In genomic region chr10:119208553-119208940, GRCh38 we compare ENCODE assay signal across 9 cellular contexts. TPM values are rescaled to one million over a fixed set of nuclear protein-coding genes. Genes with fewer than 3 reads are reported as not detected.
DNase-seq lines count a peak whose midpoint lies in the region; ATAC-seq and TF ChIP-seq lines count a peak whose summit lies in the region.
"Had no signal": no experiment of that assay in that cellular context is flagged by ENCODE, and none has a peak within 500 bp of the region (broad histone marks: within the 10 kb centered on the region; RNA-seq: fewer than 3 reads in every experiment).

No MANE protein-coding gene starts in this region.

- H3K27ac Mint-ChIP-seq in WTC11 = no peak overlapping the region

- H4K20me1 ChIP-seq in smooth muscle cell (ENCODE audit: low read depth) = no peaks in the 10 kb centered on the region

- H3K9me3 ChIP-seq in gastroesophageal sphincter = no peaks in the 10 kb centered on the region
- H3K9me3 ChIP-seq in smooth muscle cell (replicated peaks; ENCODE audit: low read depth) = no peaks in the 10 kb centered on the region

- peaks cover 10% of the 10 kb centered on the region for H3F3A ChIP-seq in smooth muscle cell (ENCODE audit: low read depth)

- no peaks in the 10 kb centered on the region for H3K9me3 Mint-ChIP-seq in WTC11

- no peaks in the 10 kb centered on the region for H3K27me3 ChIP-seq in gastroesophageal sphincter
- no peaks in the 10 kb centered on the region for H3K27me3 ChIP-seq in smooth muscle cell (ENCODE audit: low read depth)

- no peak for TF ChIP-seq POLR2A in gastroesophageal sphincter (IDR thresholded peaks at IDR 0.05)

- peak overlapping the region; percentile 83 for H3K4me2 ChIP-seq in smooth muscle cell

- H3K9ac ChIP-seq in smooth muscle cell (ENCODE audit: low read depth) = peak overlapping the region; percentile 9

- ATAC-seq in WTC11 (no peak), gastroesophageal sphincter (no peak), HG02678 (IDR thresholded peaks at IDR 0.05; ENCODE audit: unreplicated experiment) (no peak)

- peak overlapping the region; percentile 82 for H3K4me3 Mint-ChIP-seq in WTC11

- H3K4me1 ChIP-seq in gastroesophageal sphincter (peaks cover 15 to 66% (median 29%) of the 10 kb centered on the region in 3 donors), smooth muscle cell (ENCODE audit: low read depth) (peaks cover 43% of the 10 kb centered on the region)

- no peak for TF ChIP-seq CTCF in WTC11 (IDR thresholded peaks at IDR 0.05)
- TF ChIP-seq CTCF in gastroesophageal sphincter (IDR thresholded peaks at IDR 0.05) = no peak
- no peak for TF ChIP-seq CTCF in smooth muscle cell (IDR thresholded peaks at IDR 0.05; ENCODE audit: borderline replicate concordance, insufficient read depth, poor library complexity, severe bottlenecking)

- H3K36me3 Mint-ChIP-seq in WTC11 = no peaks in the 10 kb centered on the region

- WGBS in gastroesophageal sphincter (ENCODE audit: low coverage in 1 of 2), 2 donors = 2 to 4% methylated on average over 3 of the region's 3 CpGs
- WGBS in smooth muscle cell (ENCODE audit: low lambda C conversion rate) = 23% methylated on average over 3 of the region's 3 CpGs

- peaks cover 18% of the 10 kb centered on the region for H3K27me3 Mint-ChIP-seq in WTC11 (ENCODE audit: low read depth)

- TF ChIP-seq EP300 in gastroesophageal sphincter (IDR thresholded peaks at IDR 0.05) = no peak

- H3K27ac ChIP-seq in gastroesophageal sphincter (peak overlapping the region; percentile 45 to 100 (median 98)), smooth muscle cell (ENCODE audit: low read depth) (peak overlapping the region; percentile 57)

- H3K36me3 ChIP-seq in gastroesophageal sphincter (no peaks in the 10 kb centered on the region), smooth muscle cell (ENCODE audit: low read depth) (no peaks in the 10 kb centered on the region)

- H3K4me3 ChIP-seq in gastroesophageal sphincter (peak overlapping the region; percentile 55 to 80), smooth muscle cell (peak overlapping the region; percentile 86)

- H3K4me1 Mint-ChIP-seq in WTC11 = peaks cover 45% of the 10 kb centered on the region

- peak overlapping the region; percentile 80 for H2AFZ ChIP-seq in smooth muscle cell (ENCODE audit: low read depth)

- peaks cover 34% of the 10 kb centered on the region for H3K79me2 ChIP-seq in smooth muscle cell (ENCODE audit: low read depth)

- CTCF ChIA-PET in WTC11 (lab: Charles Lee) = interaction anchor here (0.9 to 4.5 kb wide), 11 partner anchors 10 to 279 kb away, joined by 3 to 59 read pairs (median 6); no protein-coding TSS in a partner anchor

- peak; percentile 67 for DNase-seq in HCEC 1CT
- DNase-seq in WTC11 (ENCODE audit: low spot score) = no peak
- DNase-seq in smooth muscle cell (lab: John Stamatoyannopoulos, UW; ENCODE audit: unreplicated experiment) = no peak
- no peak for DNase-seq in NCI-H82 treated with DMSO at 0.1 percent for 48 hours (lab: John Stamatoyannopoulos, UW; ENCODE audit: unreplicated experiment)
- DNase-seq in middle frontal gyrus (ENCODE audit: extremely low spot score, low spot score) = no peak
- no peak for DNase-seq in NOMO-1 (lab: John Stamatoyannopoulos, UW; ENCODE audit: unreplicated experiment in 2 of 2)
- DNase-seq: NCI-H1105 had no signal

- POLR2A ChIA-PET in WTC11 (lab: Charles Lee) = no interaction called here

TF ChIP-seq in WTC11, 78 proteins besides CTCF, POLR2A, EP300 and RAD21 (continues in another document):
- TF ChIP-seq MXD4 (CRISPR knock-in tag; IDR thresholded peaks at IDR 0.05; ENCODE audit: borderline replicate concordance) (no peak), ATF3 (CRISPR knock-in tag; conservative IDR thresholded peaks at IDR 0.05) (no peak), ZSCAN18 (CRISPR knock-in tag; IDR thresholded peaks at IDR 0.05) (no peak), IRF2 (CRISPR knock-in tag; IDR thresholded peaks at IDR 0.05; ENCODE audit: borderline replicate concordance, low read depth) (no peak), RELA (CRISPR knock-in tag; IDR thresholded peaks at IDR 0.05; ENCODE audit: borderline replicate concordance) (no peak), SP1 (CRISPR knock-in tag; conservative IDR thresholded peaks at IDR 0.05) (no peak), PRDM15 (CRISPR knock-in tag; IDR thresholded peaks at IDR 0.05) (no peak), SOX15 (CRISPR knock-in tag; IDR thresholded peaks at IDR 0.05) (no peak), TEAD4 (CRISPR knock-in tag; IDR thresholded peaks at IDR 0.05) (no peak), ZBTB21 (CRISPR knock-in tag; IDR thresholded peaks at IDR 0.05; ENCODE audit: borderline replicate concordance) (no peak), ZNF219 (CRISPR knock-in tag; IDR thresholded peaks at IDR 0.05; ENCODE audit: borderline replicate concordance) (no peak), FOXJ3 (CRISPR knock-in tag; IDR thresholded peaks at IDR 0.05; ENCODE audit: borderline replicate concordance) (no peak), E2F5 (CRISPR knock-in tag; IDR thresholded peaks at IDR 0.05) (no peak), CREM (CRISPR knock-in tag; IDR thresholded peaks at IDR 0.05) (no peak), HMGXB4 (CRISPR knock-in tag; IDR thresholded peaks at IDR 0.05) (no peak), NR1H2 (CRISPR knock-in tag; IDR thresholded peaks at IDR 0.05) (no peak)

RNA-seq across cellular contexts. Expression of gene GRK5, which starts 1.2 kb away (rescaled TPM):
- total RNA-seq in WTC11 (2021) (1.9 to 2.3 TPM (median 2.2 TPM) in 3 replicates), gastroesophageal sphincter (10 to 100 TPM; 28.8 to 71.6 (median 47.7) TPM), smooth muscle cell (5.2 and 7.0 TPM in 2 replicates)
- polyA plus RNA-seq in smooth muscle cell = 4.4 and 5.0 TPM in 2 replicates

RNA-seq across cellular contexts. Expression of gene PRDX3, which starts 29.9 kb away (rescaled TPM):
- total RNA-seq in WTC11 (2021) (167 to 175 TPM (median 173 TPM) in 3 replicates), gastroesophageal sphincter (100 to 1,000 TPM; 140 to 289 (median 164) TPM), smooth muscle cell (156 and 162 TPM in 2 replicates)
- 97.3 and 123 TPM in 2 replicates for polyA plus RNA-seq in smooth muscle cell

RNA-seq across cellular contexts. Expression of gene SFXN4, which starts 43.0 kb away (rescaled TPM):
- total RNA-seq in WTC11 (2021) = 23.8 to 25.9 TPM (median 24.0 TPM) in 3 replicates
- total RNA-seq in gastroesophageal sphincter = 10 to 100 TPM; 12.7 to 25.3 (median 17.1) TPM
- total RNA-seq in smooth muscle cell = 7.9 and 12.2 TPM in 2 replicates
- polyA plus RNA-seq in smooth muscle cell = 12.8 and 16.2 TPM in 2 replicates
